In genomic region chr19:55179570-55180484, GRCh38 we compare ENCODE assay signal across 1 cellular context.
TF ChIP-seq lines count a peak whose summit lies in the region.

Gene SYT5, minus strand, starts transcription at chr19:55180289. Its CDS starts 1,248 bp downstream, at chr19:55179041.

TF ChIP-seq in A549, 52 proteins besides CTCF, POLR2A, EP300 and RAD21 (continued from another document):
- TF ChIP-seq PBX3 (IDR thresholded peaks at IDR 0.05) (no peak), JUN (IDR thresholded peaks at IDR 0.05) (no peak), HDAC2 (IDR thresholded peaks at IDR 0.05) (no peak), JUNB (IDR thresholded peaks at IDR 0.05) (no peak), HEYL (CRISPR knock-in tag; IDR thresholded peaks at IDR 0.05) (no peak), MAX (IDR thresholded peaks at IDR 0.05) (peak; percentile 97), MAZ (IDR thresholded peaks at IDR 0.05; ENCODE audit: borderline replicate concordance, low read depth, low read length) (peak; percentile 91; the same call in 1 of the 2 replicates), NPAS2 (CRISPR knock-in tag; IDR thresholded peaks at IDR 0.05; ENCODE audit: borderline replicate concordance) (no peak), HOXB5 (CRISPR knock-in tag; IDR thresholded peaks at IDR 0.05) (peak; percentile 53; the same call in 1 of the 2 replicates), RCOR1 (IDR thresholded peaks at IDR 0.05; ENCODE audit: low read depth, low read length) (no peak), POLR2AphosphoS2 (conservative IDR thresholded peaks at IDR 0.05; ENCODE audit: low read length) (no peak), PHF8 (IDR thresholded peaks at IDR 0.05; ENCODE audit: borderline replicate concordance, low read depth) (no peak)
TF ChIP-seq in A549: peak in this region for 8.
